Comparison of ENCODE assay signal across 1 cellular context in genomic region chr7:157238087-157238486, GRCh38.
TF ChIP-seq lines count a peak whose summit lies in the region.

No MANE protein-coding gene starts in this region.

TF ChIP-seq in SK-N-SH treated with all-trans-retinoic acid at 6 μM for 48 hours, 23 proteins besides CTCF, POLR2A, EP300 and RAD21 (continued from another document):
- TF ChIP-seq CREB5 (CRISPR knock-in tag; IDR thresholded peaks at IDR 0.05; ENCODE audit: low read depth): no peak
